1 cellular context compared by ENCODE assay signal in the genomic region with DNA sequence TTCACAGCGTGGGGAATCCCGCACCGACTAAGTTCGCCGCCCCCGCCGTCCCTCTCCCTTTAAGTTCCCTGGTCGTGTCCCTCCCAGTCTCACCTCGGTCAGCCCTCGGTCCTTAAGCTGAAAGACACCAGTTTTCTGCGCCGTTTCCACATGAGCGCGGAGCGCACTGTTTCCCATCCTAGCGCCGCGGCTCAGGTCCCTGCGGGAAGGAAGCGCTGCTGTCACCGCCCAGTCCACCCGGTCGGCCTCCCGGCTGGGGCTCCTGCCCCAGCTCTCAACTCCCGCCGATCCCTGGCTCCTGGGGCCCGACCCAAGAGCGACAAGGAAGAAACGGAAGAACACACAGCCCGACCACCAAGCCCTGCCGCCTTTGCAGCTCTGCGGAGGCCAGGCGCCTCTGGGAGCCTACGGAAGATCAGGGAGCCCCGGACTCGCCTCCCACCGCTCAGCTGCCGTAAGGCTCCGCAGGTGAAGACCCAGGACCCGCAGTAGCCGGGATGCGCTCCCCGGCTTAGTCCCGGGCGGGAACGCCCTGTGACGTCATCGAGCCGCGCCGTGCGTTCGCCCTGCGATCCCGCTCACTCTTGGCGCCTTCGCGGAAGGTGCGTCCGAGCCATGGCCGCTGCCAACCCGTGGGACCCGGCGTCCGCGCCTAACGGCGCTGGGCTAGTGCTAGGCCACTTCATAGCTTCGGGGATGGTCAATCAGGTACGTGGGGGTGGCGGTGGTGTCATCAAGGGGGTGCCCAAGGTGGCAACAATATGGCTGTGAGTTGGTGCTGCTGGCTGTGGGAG.
TF ChIP-seq lines count a peak whose summit lies in the region.

HAUS2 (plus strand) TSS at position 581 of the 794 bp plus-strand sequence; CDS start at position 616, 35 bp downstream.
LRRC57 (minus strand) TSS at position 536 of the 794 bp plus-strand sequence; CDS start at position 177, 359 bp downstream.

TF ChIP-seq in K562, 482 proteins besides CTCF, POLR2A, EP300 and RAD21 (continued from another document and continues in another):
- TF ChIP-seq PHB2 (IDR thresholded peaks at IDR 0.05; ENCODE audit: low read depth) (no peak), GABPA (tag; conservative IDR thresholded peaks at IDR 0.05; ENCODE audit: low read depth) (peak; percentile 54; the same call in 1 of the 2 replicates), ZBTB1 (CRISPR knock-in tag; IDR thresholded peaks at IDR 0.05; ENCODE audit: borderline replicate concordance, low read depth) (0 out of 2 replicates have a peak, but pooled peaks have one; percentile 21), AFF1 (IDR thresholded peaks at IDR 0.05; ENCODE audit: low read depth in 1 of 2, partially characterized antibody in 2 of 2) (no peak), ATF6 (CRISPR knock-in tag; IDR thresholded peaks at IDR 0.05) (peak; percentile 22), MTA1 (IDR thresholded peaks at IDR 0.05; ENCODE audit: borderline replicate concordance) (peak; percentile 97), ZFP30 (CRISPR knock-in tag; IDR thresholded peaks at IDR 0.05; ENCODE audit: borderline replicate concordance) (no peak), BMI1 (IDR thresholded peaks at IDR 0.05; ENCODE audit: low read length) (no peak), CREB1 (IDR thresholded peaks at IDR 0.05) (peak; percentile 94), CREB1 (CRISPR knock-in tag; IDR thresholded peaks at IDR 0.05) (peak; percentile 98), TBP (optimal IDR thresholded peaks at IDR 0.05; ENCODE audit: low read depth, low read length) (peak; percentile 85), ZNF23 (CRISPR knock-in tag; IDR thresholded peaks at IDR 0.05) (no peak), GABPB1 (CRISPR knock-in tag; IDR thresholded peaks at IDR 0.05) (peak; percentile 71), HEY1 (CRISPR knock-in tag; IDR thresholded peaks at IDR 0.05; ENCODE audit: borderline replicate concordance) (no peak), PHTF2 (CRISPR knock-in tag; IDR thresholded peaks at IDR 0.05) (no peak), SETDB1 (IDR thresholded peaks at IDR 0.05; ENCODE audit: low read length) (no peak), SAFB (IDR thresholded peaks at IDR 0.05; ENCODE audit: borderline replicate concordance, low read depth, low read length) (no peak), HNRNPLL (IDR thresholded peaks at IDR 0.05; ENCODE audit: low read depth, low read length, poor library complexity, severe bottlenecking) (peak; percentile 91), RHOXF2B (CRISPR knock-in tag; conservative IDR thresholded peaks at IDR 0.05) (no peak), ARID1B (IDR thresholded peaks at IDR 0.05) (peak; percentile 13; the same call in 1 of the 2 replicates), POLR2B (IDR thresholded peaks at IDR 0.05; ENCODE audit: low read depth, partially characterized antibody) (peak; percentile 91), SLC30A9 (CRISPR knock-in tag; IDR thresholded peaks at IDR 0.05) (no peak), ZNF24 (IDR thresholded peaks at IDR 0.05) (no peak), MTA3 (IDR thresholded peaks at IDR 0.05; ENCODE audit: borderline replicate concordance) (peak; percentile 60; the same call in 1 of the 2 replicates), SOX6 (IDR thresholded peaks at IDR 0.05) (no peak), NCOA1 (IDR thresholded peaks at IDR 0.05; ENCODE audit: low read depth) (no peak; the same call in 1 of the 2 replicates), TEAD1 (CRISPR knock-in tag; IDR thresholded peaks at IDR 0.05) (peak; percentile 22 to 53; a peak in 2 of 4 replicates), TBL1XR1 (IDR thresholded peaks at IDR 0.05; ENCODE audit: low read length in 2 of 2) (peak in 1 of 2 experiments; percentile 78; a peak in 2 of 4 replicates), HMGXB4 (CRISPR knock-in tag; IDR thresholded peaks at IDR 0.05) (peak; percentile 56; the same call in 1 of the 2 replicates), PURB (CRISPR knock-in tag; IDR thresholded peaks at IDR 0.05; ENCODE audit: low read depth) (no peak), L3MBTL2 (IDR thresholded peaks at IDR 0.05) (peak; percentile 47), HDAC1 (IDR thresholded peaks at IDR 0.05) (peak in 1 of 2 experiments; percentile 94; a peak in 2 of 4 replicates), PCBP2 (IDR thresholded peaks at IDR 0.05; ENCODE audit: low read depth, low read length, poor library complexity, severe bottlenecking) (no peak), SMAD2 (IDR thresholded peaks at IDR 0.05; ENCODE audit: low read depth, low read length) (no peak), SP2 (IDR thresholded peaks at IDR 0.05; ENCODE audit: extremely low read depth, low read depth, low read length, poor library complexity, severe bottlenecking) (no peak), NR2F6 (CRISPR knock-in tag; IDR thresholded peaks at IDR 0.05) (no peak), ZNF57 (CRISPR knock-in tag; IDR thresholded peaks at IDR 0.05) (no peak)
- TF ChIP-seq, protein P1, sequence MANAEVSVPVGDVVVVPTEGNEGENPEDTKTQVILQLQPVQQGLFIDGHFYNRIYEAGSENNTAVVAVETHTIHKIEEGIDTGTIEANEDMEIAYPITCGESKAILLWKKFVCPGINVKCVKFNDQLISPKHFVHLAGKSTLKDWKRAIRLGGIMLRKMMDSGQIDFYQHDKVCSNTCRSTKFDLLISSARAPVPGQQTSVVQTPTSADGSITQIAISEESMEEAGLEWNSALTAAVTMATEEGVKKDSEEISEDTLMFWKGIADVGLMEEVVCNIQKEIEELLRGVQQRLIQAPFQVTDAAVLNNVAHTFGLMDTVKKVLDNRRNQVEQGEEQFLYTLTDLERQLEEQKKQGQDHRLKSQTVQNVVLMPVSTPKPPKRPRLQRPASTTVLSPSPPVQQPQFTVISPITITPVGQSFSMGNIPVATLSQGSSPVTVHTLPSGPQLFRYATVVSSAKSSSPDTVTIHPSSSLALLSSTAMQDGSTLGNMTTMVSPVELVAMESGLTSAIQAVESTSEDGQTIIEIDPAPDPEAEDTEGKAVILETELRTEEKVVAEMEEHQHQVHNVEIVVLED (CRISPR knock-in tag; IDR thresholded peaks at IDR 0.05) = peak; percentile 76
- TF ChIP-seq, protein P2, sequence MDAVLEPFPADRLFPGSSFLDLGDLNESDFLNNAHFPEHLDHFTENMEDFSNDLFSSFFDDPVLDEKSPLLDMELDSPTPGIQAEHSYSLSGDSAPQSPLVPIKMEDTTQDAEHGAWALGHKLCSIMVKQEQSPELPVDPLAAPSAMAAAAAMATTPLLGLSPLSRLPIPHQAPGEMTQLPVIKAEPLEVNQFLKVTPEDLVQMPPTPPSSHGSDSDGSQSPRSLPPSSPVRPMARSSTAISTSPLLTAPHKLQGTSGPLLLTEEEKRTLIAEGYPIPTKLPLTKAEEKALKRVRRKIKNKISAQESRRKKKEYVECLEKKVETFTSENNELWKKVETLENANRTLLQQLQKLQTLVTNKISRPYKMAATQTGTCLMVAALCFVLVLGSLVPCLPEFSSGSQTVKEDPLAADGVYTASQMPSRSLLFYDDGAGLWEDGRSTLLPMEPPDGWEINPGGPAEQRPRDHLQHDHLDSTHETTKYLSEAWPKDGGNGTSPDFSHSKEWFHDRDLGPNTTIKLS (IDR thresholded peaks at IDR 0.05; ENCODE audit: borderline replicate concordance, low read depth) = 0 out of 2 replicates have a peak, but pooled peaks have one; percentile 57
- TF ChIP-seq, protein P3, sequence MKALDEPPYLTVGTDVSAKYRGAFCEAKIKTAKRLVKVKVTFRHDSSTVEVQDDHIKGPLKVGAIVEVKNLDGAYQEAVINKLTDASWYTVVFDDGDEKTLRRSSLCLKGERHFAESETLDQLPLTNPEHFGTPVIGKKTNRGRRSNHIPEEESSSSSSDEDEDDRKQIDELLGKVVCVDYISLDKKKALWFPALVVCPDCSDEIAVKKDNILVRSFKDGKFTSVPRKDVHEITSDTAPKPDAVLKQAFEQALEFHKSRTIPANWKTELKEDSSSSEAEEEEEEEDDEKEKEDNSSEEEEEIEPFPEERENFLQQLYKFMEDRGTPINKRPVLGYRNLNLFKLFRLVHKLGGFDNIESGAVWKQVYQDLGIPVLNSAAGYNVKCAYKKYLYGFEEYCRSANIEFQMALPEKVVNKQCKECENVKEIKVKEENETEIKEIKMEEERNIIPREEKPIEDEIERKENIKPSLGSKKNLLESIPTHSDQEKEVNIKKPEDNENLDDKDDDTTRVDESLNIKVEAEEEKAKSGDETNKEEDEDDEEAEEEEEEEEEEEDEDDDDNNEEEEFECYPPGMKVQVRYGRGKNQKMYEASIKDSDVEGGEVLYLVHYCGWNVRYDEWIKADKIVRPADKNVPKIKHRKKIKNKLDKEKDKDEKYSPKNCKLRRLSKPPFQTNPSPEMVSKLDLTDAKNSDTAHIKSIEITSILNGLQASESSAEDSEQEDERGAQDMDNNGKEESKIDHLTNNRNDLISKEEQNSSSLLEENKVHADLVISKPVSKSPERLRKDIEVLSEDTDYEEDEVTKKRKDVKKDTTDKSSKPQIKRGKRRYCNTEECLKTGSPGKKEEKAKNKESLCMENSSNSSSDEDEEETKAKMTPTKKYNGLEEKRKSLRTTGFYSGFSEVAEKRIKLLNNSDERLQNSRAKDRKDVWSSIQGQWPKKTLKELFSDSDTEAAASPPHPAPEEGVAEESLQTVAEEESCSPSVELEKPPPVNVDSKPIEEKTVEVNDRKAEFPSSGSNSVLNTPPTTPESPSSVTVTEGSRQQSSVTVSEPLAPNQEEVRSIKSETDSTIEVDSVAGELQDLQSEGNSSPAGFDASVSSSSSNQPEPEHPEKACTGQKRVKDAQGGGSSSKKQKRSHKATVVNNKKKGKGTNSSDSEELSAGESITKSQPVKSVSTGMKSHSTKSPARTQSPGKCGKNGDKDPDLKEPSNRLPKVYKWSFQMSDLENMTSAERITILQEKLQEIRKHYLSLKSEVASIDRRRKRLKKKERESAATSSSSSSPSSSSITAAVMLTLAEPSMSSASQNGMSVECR (CRISPR knock-in tag; IDR thresholded peaks at IDR 0.05) = peak; percentile 82; the same call in 1 of the 2 replicates
- TF ChIP-seq, protein P4, sequence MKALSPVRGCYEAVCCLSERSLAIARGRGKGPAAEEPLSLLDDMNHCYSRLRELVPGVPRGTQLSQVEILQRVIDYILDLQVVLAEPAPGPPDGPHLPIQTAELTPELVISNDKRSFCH (CRISPR knock-in tag; IDR thresholded peaks at IDR 0.05) = no peak
- TF ChIP-seq, protein P4 (tag; IDR thresholded peaks at IDR 0.05) = 0 out of 2 replicates have a peak, but pooled peaks have one; percentile 61
